Comparison of ENCODE assay signal across 8 cellular contexts in the genomic region with DNA sequence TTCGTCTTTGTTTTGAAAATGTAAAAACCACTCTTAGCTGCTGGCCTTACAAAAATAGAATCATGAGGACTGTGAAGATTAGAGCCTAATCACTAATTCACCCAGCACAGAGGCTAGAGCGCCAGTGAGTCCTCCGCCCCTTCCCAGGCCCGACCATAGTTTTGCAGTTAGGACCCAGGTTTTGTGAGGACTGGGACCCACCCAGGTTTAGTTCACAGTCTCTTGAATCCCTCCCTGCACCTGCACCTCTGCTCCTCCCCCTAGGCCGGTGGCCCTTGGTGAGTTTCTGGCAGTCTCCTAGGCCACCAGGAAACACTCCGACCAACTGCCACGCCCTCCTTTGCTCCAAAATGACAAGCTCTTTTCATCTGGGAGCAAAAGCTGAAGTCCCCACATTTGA.
DNase-seq lines count a peak whose midpoint lies in the region; ATAC-seq and TF ChIP-seq lines count a peak whose summit lies in the region.

No MANE protein-coding gene starts in this region.

- POLR2A ChIA-PET in A673 (lab: Charles Lee; ENCODE audit: low non-redundant PET): no interaction called here
- POLR2A ChIA-PET in GM10248 (lab: Yijun Ruan, JAX): no interaction called here
- POLR2A ChIA-PET in PC-3 (lab: Charles Lee; ENCODE audit: unreplicated experiment): interaction anchor here (0.5 to 1.0 kb wide), 2 partner anchors 43 to 985 kb away, joined by 3 read pairs; no protein-coding TSS in a partner anchor

- H3K27ac ChIP-seq in A673 (ENCODE audit: low read depth, low read length, poor library complexity, severe bottlenecking) (no peak overlapping the region), PC-3 (ENCODE audit: low read length) (no peak overlapping the region), left lung (peak overlapping the region; percentile 40 to 47)

- no peak for TF ChIP-seq CTCF in A673 (conservative IDR thresholded peaks at IDR 0.05; ENCODE audit: low read depth, low read length)
- TF ChIP-seq CTCF in GM10248 (IDR thresholded peaks at IDR 0.05; ENCODE audit: control extremely low read depth, extremely low read depth, low read depth, missing control alignments): no peak
- TF ChIP-seq CTCF in PC-3 (conservative IDR thresholded peaks at IDR 0.05; ENCODE audit: low read depth, low read length): no peak
- TF ChIP-seq CTCF in left lung (IDR thresholded peaks at IDR 0.05): no peak

- peaks cover 36% of the 10 kb centered on the region for H3K79me2 ChIP-seq in PC-3 (ENCODE audit: low read length)

- H4K20me1 ChIP-seq in PC-3 (ENCODE audit: low read length): no peaks in the 10 kb centered on the region

- CTCF ChIA-PET in A673 (lab: Charles Lee): no interaction called here
- CTCF ChIA-PET in GM10248 (lab: Yijun Ruan, JAX): interaction anchor here (1.0 to 1.9 kb wide), 2 partner anchors 18 to 180 kb away, joined by 3 to 9 read pairs; no protein-coding TSS in a partner anchor
- CTCF ChIA-PET in PC-3 (lab: Charles Lee): interaction anchor here (0.6 kb wide), 1 partner anchor 180 kb away, joined by 3 read pairs; no protein-coding TSS in a partner anchor

- H2AFZ ChIP-seq in PC-3 (ENCODE audit: low read length): peak overlapping the region; percentile 98

- peak overlapping the region; percentile 69 for H3K9ac ChIP-seq in PC-3 (ENCODE audit: low read length)

- peaks cover 1% of the 10 kb centered on the region for H3K4me1 ChIP-seq in A673 (ENCODE audit: insufficient read depth, low read length, poor library complexity, severe bottlenecking)
- H3K4me1 ChIP-seq in PC-3 (ENCODE audit: insufficient read depth, low read length): peaks cover 27% of the 10 kb centered on the region
- peaks cover 5 to 18% of the 10 kb centered on the region in 2 donors for H3K4me1 ChIP-seq in left lung

- H3K36me3 ChIP-seq in A673 (ENCODE audit: insufficient read depth, low read length, poor library complexity, severe bottlenecking) (no peaks in the 10 kb centered on the region), PC-3 (ENCODE audit: low read depth, low read length) (no peaks in the 10 kb centered on the region; the same call in 1 of the 2 replicates), left lung (no peaks in the 10 kb centered on the region)

- DNase-seq in A673 (ENCODE audit: low spot score): peak; percentile 13
- peak; percentile 18 for DNase-seq in GM10248 (ENCODE audit: extremely low spot score)
- peak; percentile 74 for DNase-seq in PC-3
- DNase-seq in cerebellum (ENCODE audit: low spot score): peak; percentile 17
- DNase-seq in left lung: peak; percentile 59 to 64
- peak; percentile 49 for DNase-seq in superior temporal gyrus (ENCODE audit: extremely low spot score)
- DNase-seq in cortex of kidney (lab: John Stamatoyannopoulos, UW): no peak

- H3K4me2 ChIP-seq in PC-3 (ENCODE audit: low read length): peak overlapping the region; percentile 84

- H3K27me3 ChIP-seq in A673 (replicated peaks; ENCODE audit: insufficient read depth, low read depth, low read length, poor library complexity) (no peaks in the 10 kb centered on the region), PC-3 (ENCODE audit: low read length) (no peaks in the 10 kb centered on the region), left lung (no peaks in the 10 kb centered on the region)

- H3K4me3 ChIP-seq in A673 (ENCODE audit: low read depth, low read length, poor library complexity, severe bottlenecking) (peak overlapping the region; percentile 66), PC-3 (ENCODE audit: low read length) (peak overlapping the region; percentile 90), left lung (peak overlapping the region; percentile 59 to 80)

- H3F3A ChIP-seq in PC-3 (ENCODE audit: low read length, unreplicated experiment): no peaks in the 10 kb centered on the region

- BruUV-seq in A673 (replicated peaks; lab: Mats Ljungman, UMichigan) (no TSS peak), PC-3 (replicated peaks; lab: Mats Ljungman, UMichigan) (no TSS peak)

- no peaks in the 10 kb centered on the region for H3K9me3 ChIP-seq in A673 (ENCODE audit: low read depth, low read length, poor library complexity, severe bottlenecking)
- H3K9me3 ChIP-seq in PC-3 (ENCODE audit: low read length): no peaks in the 10 kb centered on the region
- H3K9me3 ChIP-seq in left lung: no peaks in the 10 kb centered on the region

- no peaks in the 10 kb centered on the region for H3K9me2 ChIP-seq in PC-3 (replicated peaks; ENCODE audit: low read length)

- ATAC-seq in HG02870 (IDR thresholded peaks at IDR 0.05; ENCODE audit: unreplicated experiment): peak; percentile 32
- ATAC-seq in PC-3: peak; percentile 68
- ATAC-seq in left lung: peak; percentile 89

- intact Hi-C loops in A673 (cut with micrococcal nuclease; ENCODE audit: unreplicated experiment): loop anchor here (10.0 kb wide), 1 partner anchor 284 kb away; a partner anchor contains a TSS
- intact Hi-C loops in PC-3 (cut with micrococcal nuclease): loop anchor here (2.0 kb wide), 1 partner anchor 282 kb away; a partner anchor contains a TSS
- intact Hi-C loops in left lung (cut with DNase I): no loop called here

Comparison
In these comparisons a context has a peak if more than half of its experiments do, and no peak if none do; other contexts are left out.
1. H3K27ac ChIP-seq: peak in left lung (2 of 2); none in A673 (single experiment) and PC-3 (single experiment).
2. ATAC-seq: peak in every context shown above with its lines; median percentile 89 in left lung; 68 in PC-3; 32 in HG02870.
3. intact Hi-C loops: an anchor here in A673 (10.0 kb wide) and PC-3 (2.0 kb wide); none called in left lung.
4. Peak in every context shown above with its lines, with median percentiles within 50 percentile points of each other: H3K4me3 ChIP-seq.